8 cellular contexts compared by ENCODE assay signal in the genomic region with DNA sequence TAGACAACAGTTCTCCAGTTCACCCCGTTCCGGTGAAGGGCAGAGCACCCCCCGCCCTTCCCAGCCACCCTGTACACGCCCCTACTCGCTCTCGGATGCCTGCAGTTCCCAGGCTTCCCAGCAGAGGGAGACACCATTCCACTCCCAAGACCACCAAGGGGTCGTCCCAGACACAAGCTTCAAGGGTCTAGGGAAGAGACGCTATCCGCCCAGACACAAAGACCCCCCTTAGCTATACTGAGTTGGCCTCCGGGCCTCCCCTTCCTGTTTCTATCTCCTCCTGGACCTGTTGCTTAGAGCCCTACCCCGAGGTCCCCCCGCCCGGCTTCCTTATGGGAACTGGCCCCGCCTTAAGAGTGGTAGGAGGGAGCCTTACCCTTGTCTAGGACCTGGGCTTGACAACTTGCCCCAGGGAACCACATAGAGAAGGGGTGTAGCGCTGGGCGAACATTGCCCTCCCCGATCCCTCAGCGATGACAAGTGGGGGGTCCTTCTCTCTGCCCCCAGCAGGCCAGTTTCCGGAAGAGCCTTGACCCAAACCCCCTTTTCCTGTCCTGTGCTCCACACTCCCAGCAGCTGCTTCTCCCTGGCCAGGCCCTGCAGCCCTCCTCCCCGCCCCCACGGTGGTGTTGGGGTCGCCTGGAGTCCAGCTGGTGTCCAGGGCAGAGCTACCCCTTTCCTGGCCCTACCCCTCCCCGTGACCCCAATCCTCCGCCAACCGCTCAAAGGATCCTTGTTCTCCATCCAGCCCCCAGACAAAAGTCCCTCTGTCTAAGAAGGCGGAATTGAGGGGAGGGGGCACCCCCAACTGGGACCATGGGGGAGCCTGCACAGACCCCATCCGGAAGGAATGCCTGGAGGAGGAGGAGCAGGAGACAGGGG. TPM values are rescaled to one million over a fixed set of nuclear protein-coding genes. Genes with fewer than 3 reads are reported as not detected.
DNase-seq lines count a peak whose midpoint lies in the region; ATAC-seq, FAIRE-seq and TF ChIP-seq lines count a peak whose summit lies in the region.

No MANE protein-coding gene starts in this region.

- peak; percentile 94 for TF ChIP-seq CTCF in endothelial cell (IDR thresholded peaks at IDR 0.05; ENCODE audit: unreplicated experiment)

- H3K9me3 Mint-ChIP-seq in activated CD8-positive, alpha-beta memory T cell treated with anti-CD3 and anti-CD28 coated beads, Interleukin-2, amount 10 ng/mL, durations not matched to agents 7 days and 5 days (ENCODE audit: low read depth), result no peaks in the 10 kb centered on the region
- no peaks in the 10 kb centered on the region for H3K9me3 Mint-ChIP-seq in endothelial cell (ENCODE audit: unreplicated experiment)
- no peaks in the 10 kb centered on the region for H3K9me3 Mint-ChIP-seq in memory B cell

- no peaks in the 10 kb centered on the region for H3K27me3 Mint-ChIP-seq in activated CD8-positive, alpha-beta memory T cell treated with anti-CD3 and anti-CD28 coated beads, Interleukin-2, amount 10 ng/mL, durations not matched to agents 7 days and 5 days
- H3K27me3 Mint-ChIP-seq in endothelial cell (ENCODE audit: unreplicated experiment), result peaks cover 7% of the 10 kb centered on the region
- peaks cover 2% of the 10 kb centered on the region for H3K27me3 Mint-ChIP-seq in memory B cell

- TF ChIP-seq POLR2A in GM12891 (IDR thresholded peaks at IDR 0.05; ENCODE audit: low read depth, low read length), result no peak

- peak; percentile 82 for DNase-seq in GM12891 (ENCODE audit: insufficient read length, low spot score)
- DNase-seq in NCI-H2227 (lab: John Stamatoyannopoulos, UW; ENCODE audit: unreplicated experiment), result peak; percentile 94
- peak; percentile 65 for DNase-seq in activated CD8-positive, alpha-beta memory T cell treated with anti-CD3 and anti-CD28 coated beads, Interleukin-2, amount 10 ng/mL, durations not matched to agents 7 days and 5 days
- DNase-seq in endothelial cell (ENCODE audit: low spot score), result peak; percentile 80
- peak; percentile 63 to 80 for DNase-seq in memory B cell (ENCODE audit: low spot score in 2 of 2)
- peak; percentile 41 to 61 (median 54) for DNase-seq in stimulated activated CD4-positive, alpha-beta T cell treated with anti-CD3 and anti-CD28 coated beads, TNF-alpha, amount 100 ng/mL, for 48 hours (ENCODE audit: low read depth in 3 of 3)

- peaks cover 3% of the 10 kb centered on the region for H3K4me1 Mint-ChIP-seq in activated CD8-positive, alpha-beta memory T cell treated with anti-CD3 and anti-CD28 coated beads, Interleukin-2, amount 10 ng/mL, durations not matched to agents 7 days and 5 days
- peaks cover 10% of the 10 kb centered on the region for H3K4me1 Mint-ChIP-seq in endothelial cell (ENCODE audit: unreplicated experiment)
- H3K4me1 Mint-ChIP-seq in memory B cell, result peaks cover 3% of the 10 kb centered on the region

- ATAC-seq in activated CD8-positive, alpha-beta memory T cell treated with anti-CD3 and anti-CD28 coated beads, Interleukin-2, amount 10 ng/mL, durations not matched to agents 7 days and 5 days, result peak; percentile 75
- ATAC-seq in memory B cell (ENCODE audit: low read depth) (peak; percentile 88), HG03025 (IDR thresholded peaks at IDR 0.05; ENCODE audit: low FRiP score, unreplicated experiment) (no peak), GM18502 (IDR thresholded peaks at IDR 0.05; ENCODE audit: poor library complexity, unreplicated experiment) (no peak)

- no peak overlapping the region for H3K27ac Mint-ChIP-seq in activated CD8-positive, alpha-beta memory T cell treated with anti-CD3 and anti-CD28 coated beads, Interleukin-2, amount 10 ng/mL, durations not matched to agents 7 days and 5 days
- no peak overlapping the region for H3K27ac Mint-ChIP-seq in endothelial cell (ENCODE audit: unreplicated experiment)
- no peak overlapping the region for H3K27ac Mint-ChIP-seq in memory B cell

- CTCF ChIA-PET in activated CD8-positive, alpha-beta memory T cell treated with anti-CD3 and anti-CD28 coated beads, Interleukin-2, amount 10 ng/mL, durations not matched to agents 7 days and 5 days (lab: Charles Lee), result interaction anchor here (0.6 to 2.5 kb wide), 13 partner anchors 13 to 347 kb away, joined by 3 to 14 read pairs (median 3); partner anchors contain the start of gene LGI4

- no peak overlapping the region for H3K4me3 Mint-ChIP-seq in activated CD8-positive, alpha-beta memory T cell treated with anti-CD3 and anti-CD28 coated beads, Interleukin-2, amount 10 ng/mL, durations not matched to agents 7 days and 5 days
- peak overlapping the region; percentile 51 for H3K4me3 Mint-ChIP-seq in endothelial cell (ENCODE audit: unreplicated experiment)
- H3K4me3 Mint-ChIP-seq in memory B cell, result peak overlapping the region; percentile 37

- peak; percentile 86 for FAIRE-seq in GM12891 (lab: Jason Lieb, UNC)

- H3K36me3 Mint-ChIP-seq in activated CD8-positive, alpha-beta memory T cell treated with anti-CD3 and anti-CD28 coated beads, Interleukin-2, amount 10 ng/mL, durations not matched to agents 7 days and 5 days, result no peaks in the 10 kb centered on the region
- H3K36me3 Mint-ChIP-seq in endothelial cell (ENCODE audit: low read depth, unreplicated experiment) (no peaks in the 10 kb centered on the region), memory B cell (no peaks in the 10 kb centered on the region)

TF ChIP-seq in GM12891, 5 proteins besides CTCF, POLR2A, EP300 and RAD21:
- no peak for TF ChIP-seq TAF1 (IDR thresholded peaks at IDR 0.05; ENCODE audit: low read depth, low read length)

RNA-seq across cellular contexts. Expression of gene FXYD3, which starts 0.7 kb away (rescaled TPM):
- not detected for polyA plus RNA-seq in GM12891 (2012; ENCODE audit: low read depth, missing spikeins)
- total RNA-seq in activated CD8-positive, alpha-beta memory T cell treated with anti-CD3 and anti-CD28 coated beads, Interleukin-2, amount 10 ng/mL, durations not matched to agents 7 days and 5 days, result not detected
- not detected for total RNA-seq in endothelial cell (ENCODE audit: unreplicated experiment)

RNA-seq across cellular contexts. Expression of gene LGI4, which starts 20.0 kb away (rescaled TPM):
- not detected for polyA plus RNA-seq in GM12891 (2012; ENCODE audit: low read depth, missing spikeins)
- not detected for total RNA-seq in activated CD8-positive, alpha-beta memory T cell treated with anti-CD3 and anti-CD28 coated beads, Interleukin-2, amount 10 ng/mL, durations not matched to agents 7 days and 5 days
- 0.10 TPM for total RNA-seq in endothelial cell (ENCODE audit: unreplicated experiment)

RNA-seq across cellular contexts. Expression of gene FXYD1, which starts 23.7 kb away (rescaled TPM):
- 0.21 TPM for polyA plus RNA-seq in GM12891 (2012; ENCODE audit: low read depth, missing spikeins)
- total RNA-seq in activated CD8-positive, alpha-beta memory T cell treated with anti-CD3 and anti-CD28 coated beads, Interleukin-2, amount 10 ng/mL, durations not matched to agents 7 days and 5 days, result under 1 TPM in 1 of 2 experiments, not detected in 1; 0.61 TPM
- not detected for total RNA-seq in endothelial cell (ENCODE audit: unreplicated experiment)

RNA-seq across cellular contexts. Expression of gene FXYD7, which starts 28.2 kb away (rescaled TPM):
- polyA plus RNA-seq in GM12891 (2012; ENCODE audit: low read depth, missing spikeins), result not detected
- 1 to 10 TPM; 1.1 to 1.9 TPM for total RNA-seq in activated CD8-positive, alpha-beta memory T cell treated with anti-CD3 and anti-CD28 coated beads, Interleukin-2, amount 10 ng/mL, durations not matched to agents 7 days and 5 days
- 0.67 TPM for total RNA-seq in endothelial cell (ENCODE audit: unreplicated experiment)

RNA-seq across cellular contexts. Expression of gene FXYD5, which starts 39.6 kb away (rescaled TPM):
- polyA plus RNA-seq in GM12891 (2012; ENCODE audit: low read depth, missing spikeins), result 86.7 TPM
- 100 to 1,000 TPM; 262 to 354 TPM for total RNA-seq in activated CD8-positive, alpha-beta memory T cell treated with anti-CD3 and anti-CD28 coated beads, Interleukin-2, amount 10 ng/mL, durations not matched to agents 7 days and 5 days
- 78.7 TPM for total RNA-seq in endothelial cell (ENCODE audit: unreplicated experiment)

Comparison
In these comparisons a context has a peak if more than half of its experiments do, and no peak if none do; other contexts are left out.
1. ATAC-seq: peak in activated CD8-positive, alpha-beta memory T cell treated with anti-CD3 and anti-CD28 coated beads, Interleukin-2, amount 10 ng/mL, durations not matched to agents 7 days and 5 days (single experiment) and memory B cell (single experiment); none in HG03025 (single experiment) and GM18502 (single experiment).
2. Peak in every context shown above with its lines, with median percentiles within 50 percentile points of each other: DNase-seq.